1 cellular context compared by ENCODE assay signal in the genomic region with DNA sequence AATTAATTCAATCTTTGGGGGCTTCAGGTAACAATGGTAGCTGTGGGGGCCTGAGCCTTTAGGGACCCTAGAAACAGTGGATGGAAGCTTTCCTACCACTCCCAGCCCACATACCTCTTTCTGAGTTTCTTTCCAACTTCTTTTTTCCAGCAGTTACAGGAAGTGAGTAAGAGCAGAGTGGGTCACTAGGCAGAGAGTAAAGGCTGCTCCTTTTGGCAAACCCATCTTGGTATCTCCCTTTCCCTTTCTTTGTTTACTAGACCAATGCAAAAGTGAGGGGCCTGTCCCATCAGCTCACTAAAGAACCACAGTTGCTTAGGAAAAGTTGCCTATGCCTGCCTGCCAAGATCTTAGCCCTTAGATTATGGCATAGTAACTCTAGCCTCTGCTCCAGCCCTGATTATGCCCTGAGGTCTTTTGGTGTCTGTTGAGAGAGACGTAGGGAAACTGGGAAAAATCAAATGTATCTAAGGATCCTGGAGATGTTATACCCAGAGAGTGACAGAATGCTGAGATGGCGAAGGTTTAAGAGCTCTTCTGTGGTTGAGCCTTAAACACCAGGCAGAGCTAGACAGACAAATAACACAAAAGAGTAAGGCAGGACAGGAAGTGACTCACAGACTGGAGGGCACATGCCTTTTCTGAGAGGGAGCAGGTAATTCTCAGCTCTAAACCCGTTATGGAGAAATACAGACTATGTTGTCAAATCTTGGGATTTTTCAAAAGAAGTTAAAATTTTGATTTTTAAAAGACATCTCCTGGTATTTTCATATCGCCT.
A peak's percentile ranks its signal among the peaks of the same experiment; 100 is the strongest.
TF ChIP-seq lines count a peak whose summit lies in the region.

No MANE protein-coding gene starts in this region.

TF ChIP-seq in GM12878, 131 proteins besides CTCF, POLR2A, EP300 and RAD21:
- TF ChIP-seq SPI1 (IDR thresholded peaks at IDR 0.05; ENCODE audit: borderline replicate concordance, insufficient read depth, low read depth, low read length) (0 out of 2 replicates have a peak, but pooled peaks have one; percentile 5), SUPT20H (IDR thresholded peaks at IDR 0.05; ENCODE audit: borderline replicate concordance, control insufficient read depth, low read depth, low read length) (no peak), MXI1 (IDR thresholded peaks at IDR 0.05; ENCODE audit: low read depth, low read length) (no peak)
- TF ChIP-seq, protein P1, sequence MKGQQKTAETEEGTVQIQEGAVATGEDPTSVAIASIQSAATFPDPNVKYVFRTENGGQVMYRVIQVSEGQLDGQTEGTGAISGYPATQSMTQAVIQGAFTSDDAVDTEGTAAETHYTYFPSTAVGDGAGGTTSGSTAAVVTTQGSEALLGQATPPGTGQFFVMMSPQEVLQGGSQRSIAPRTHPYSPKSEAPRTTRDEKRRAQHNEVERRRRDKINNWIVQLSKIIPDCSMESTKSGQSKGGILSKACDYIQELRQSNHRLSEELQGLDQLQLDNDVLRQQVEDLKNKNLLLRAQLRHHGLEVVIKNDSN (IDR thresholded peaks at IDR 0.05; ENCODE audit: borderline replicate concordance, extremely low read length, insufficient read depth, low read depth, low read length) = no peak
TF ChIP-seq in GM12878: peak in this region for 1.
